ENCODE assay signal across 19 cellular contexts in genomic region chr5:168152660-168153059, GRCh38.
A peak's percentile ranks its signal among the peaks of the same experiment; 100 is the strongest.
DNase-seq lines count a peak whose midpoint lies in the region; ATAC-seq and TF ChIP-seq lines count a peak whose summit lies in the region.
"Had no signal": no experiment of that assay in that cellular context is flagged by ENCODE, and none has a peak within 500 bp of the region (broad histone marks: within the 10 kb centered on the region; RNA-seq: fewer than 3 reads in every experiment).

No MANE protein-coding gene starts in this region.

- no peaks in the 10 kb centered on the region for H3K4me1 ChIP-seq in endodermal cell (ENCODE audit: control insufficient read depth, insufficient read depth, low read length)
- no peaks in the 10 kb centered on the region for H3K4me1 ChIP-seq in lower lobe of right lung
- H3K4me1 ChIP-seq: thyroid gland had no signal

- H3K4me3 ChIP-seq in Jurkat, Clone E6-1 (ENCODE audit: low read length) = no peak overlapping the region
- H3K4me3 ChIP-seq in endodermal cell (ENCODE audit: low read length) (no peak overlapping the region), lower lobe of right lung (no peak overlapping the region)
- H3K4me3 ChIP-seq: sigmoid colon, thyroid gland had no signal

- H3K27ac Mint-ChIP-seq in endodermal cell = no peak overlapping the region
- H3K27ac Mint-ChIP-seq: activated T-helper 2 cell treated with anti-CD3 and anti-CD28 coated beads, Interferon-gamma antibody, Interleukin-2, Interleukin-4, amounts not matched to agents 10 μg/mL and 5 μg/mL and 100 μg/mL, durations not matched to agents 14 hours and 24 hours and 36 hours; stimulated activated effector memory CD8-positive, alpha-beta T cell treated with anti-CD3 and anti-CD28 coated beads, Interleukin-12 subunit alpha, Interleukin-12 subunit beta, amount 100 ng/mL, for 72 hours had no signal

- H3K36me3 Mint-ChIP-seq in endodermal cell (ENCODE audit: low read depth) = no peaks in the 10 kb centered on the region
- H3K36me3 Mint-ChIP-seq: stimulated activated effector memory CD8-positive, alpha-beta T cell treated with anti-CD3 and anti-CD28 coated beads, Interleukin-12 subunit alpha, Interleukin-12 subunit beta, amount 100 ng/mL, for 72 hours had no signal

- ATAC-seq in GM19438 (IDR thresholded peaks at IDR 0.05; ENCODE audit: low read depth, unreplicated experiment) = peak; percentile 80
- no peak for ATAC-seq in lower lobe of right lung
- ATAC-seq: stimulated activated effector memory CD8-positive, alpha-beta T cell treated with anti-CD3 and anti-CD28 coated beads, Interleukin-12 subunit alpha, Interleukin-12 subunit beta, amount 100 ng/mL, for 72 hours had no signal

- no peak overlapping the region for H3K4me3 Mint-ChIP-seq in endodermal cell
- H3K4me3 Mint-ChIP-seq: stimulated activated effector memory CD8-positive, alpha-beta T cell treated with anti-CD3 and anti-CD28 coated beads, Interleukin-12 subunit alpha, Interleukin-12 subunit beta, amount 100 ng/mL, for 72 hours had no signal

- no peak overlapping the region for H3K9ac ChIP-seq in endodermal cell (ENCODE audit: extremely low read depth, low read length, poor library complexity, severe bottlenecking)

- intact Hi-C loops in lower lobe of right lung (cut with DNase I) = no loop called here

- no peaks in the 10 kb centered on the region for H3K36me3 ChIP-seq in endodermal cell (ENCODE audit: control insufficient read depth, insufficient read depth, low read length)
- H3K36me3 ChIP-seq in lower lobe of right lung = no peaks in the 10 kb centered on the region
- H3K36me3 ChIP-seq: sigmoid colon, thyroid gland had no signal

- TF ChIP-seq CTCF in endodermal cell (conservative IDR thresholded peaks at IDR 0.05) (no peak), lower lobe of right lung (IDR thresholded peaks at IDR 0.05) (no peak)

- WGBS in endodermal cell (ENCODE audit: insufficient coverage in 1 of 2, insufficient read length in 1 of 2), 2 experiments = 65 to 90% methylated on average over 2 to 3 of the region's 3 CpGs

- peaks cover 14% of the 10 kb centered on the region for H3K27me3 Mint-ChIP-seq in endodermal cell (ENCODE audit: insufficient read depth)

- H3K9me3 Mint-ChIP-seq in endodermal cell = no peaks in the 10 kb centered on the region
- H3K9me3 Mint-ChIP-seq: activated T-helper 2 cell treated with anti-CD3 and anti-CD28 coated beads, Interferon-gamma antibody, Interleukin-2, Interleukin-4, amounts not matched to agents 10 μg/mL and 5 μg/mL and 100 μg/mL, durations not matched to agents 14 hours and 24 hours and 36 hours; stimulated activated effector memory CD8-positive, alpha-beta T cell treated with anti-CD3 and anti-CD28 coated beads, Interleukin-12 subunit alpha, Interleukin-12 subunit beta, amount 100 ng/mL, for 72 hours had no signal

- peak; percentile 3 for DNase-seq in EH (ENCODE audit: low read depth)
- DNase-seq in Jurkat, Clone E6-1 (ENCODE audit: low read depth, low spot score) = peak; percentile 86
- peak; percentile 35 for DNase-seq in endodermal cell
- DNase-seq in ureter (ENCODE audit: low spot score) = no peak
- no peak for DNase-seq in COR-L47 (lab: John Stamatoyannopoulos, UW)
- DNase-seq in lower lobe of right lung = no peak
- no peak for DNase-seq in RKO (ENCODE audit: low spot score)
- DNase-seq: anterior cingulate cortex, DMS79, midbrain, NCI-H1694, NCI-H510A, sigmoid colon, thyroid gland had no signal

- H3K27me3 ChIP-seq in endodermal cell (ENCODE audit: control insufficient read depth, insufficient read depth, low read length, poor library complexity, severe bottlenecking) (no peaks in the 10 kb centered on the region), lower lobe of right lung (ENCODE audit: low read depth) (no peaks in the 10 kb centered on the region)
- H3K27me3 ChIP-seq: sigmoid colon, thyroid gland had no signal

- no peaks in the 10 kb centered on the region for H3K9me3 ChIP-seq in endodermal cell (ENCODE audit: control insufficient read depth, low read length)
- H3K9me3 ChIP-seq in lower lobe of right lung = no peaks in the 10 kb centered on the region
- H3K9me3 ChIP-seq: sigmoid colon, thyroid gland had no signal

- H3K4me1 Mint-ChIP-seq in endodermal cell = peaks cover 7% of the 10 kb centered on the region
- H3K4me1 Mint-ChIP-seq: stimulated activated effector memory CD8-positive, alpha-beta T cell treated with anti-CD3 and anti-CD28 coated beads, Interleukin-12 subunit alpha, Interleukin-12 subunit beta, amount 100 ng/mL, for 72 hours had no signal

- no peak overlapping the region for H3K27ac ChIP-seq in endodermal cell (ENCODE audit: low read depth, low read length)
- no peak overlapping the region for H3K27ac ChIP-seq in lower lobe of right lung
- H3K27ac ChIP-seq: C4-2B, sigmoid colon, thyroid gland, VCaP had no signal

Comparison
In these comparisons a context has a peak if more than half of its experiments do, and no peak if none do; other contexts are left out.
1. DNase-seq: peak in EH (single experiment), Jurkat, Clone E6-1 (single experiment) and endodermal cell (single experiment); none in ureter (single experiment), COR-L47 (single experiment), lower lobe of right lung (single experiment) and RKO (single experiment).